Comparison of ENCODE assay signal across 13 cellular contexts in genomic region chr10:63627376-63627775, GRCh38.
A peak's percentile ranks its signal among the peaks of the same experiment; 100 is the strongest.
DNase-seq lines count a peak whose midpoint lies in the region; ATAC-seq, FAIRE-seq and TF ChIP-seq lines count a peak whose summit lies in the region.
"Had no signal": no experiment of that assay in that cellular context is flagged by ENCODE, and none has a peak within 500 bp of the region (broad histone marks: within the 10 kb centered on the region; RNA-seq: fewer than 3 reads in every experiment).

No MANE protein-coding gene starts in this region.

- H3K4me1 ChIP-seq in HepG2 (ENCODE audit: insufficient read depth, low read length) (peaks cover 30% of the 10 kb centered on the region), right lobe of liver (peaks cover 0 to 20% (median 4%) of the 10 kb centered on the region in 4 donors), mesendoderm (ENCODE audit: control insufficient read depth, low read depth, low read length) (peaks cover 10% of the 10 kb centered on the region)

- H2BK15ac ChIP-seq in mesendoderm (replicated peaks; ENCODE audit: low read depth), result no peak overlapping the region

- H3K9me3 ChIP-seq in HepG2 (ENCODE audit: low read length) (no peaks in the 10 kb centered on the region), right lobe of liver (no peaks in the 10 kb centered on the region)

- H3K27ac ChIP-seq in HepG2 (ENCODE audit: extremely low read length, insufficient read depth, low read length), result no peak overlapping the region
- no peak overlapping the region for H3K27ac ChIP-seq in right lobe of liver
- H3K27ac ChIP-seq in mesendoderm (ENCODE audit: low read depth, low read length), result no peak overlapping the region

- TF ChIP-seq RAD21 in HepG2 (CRISPR knock-in tag; IDR thresholded peaks at IDR 0.05), result no peak

- no peaks in the 10 kb centered on the region for H3K79me1 ChIP-seq in mesendoderm (ENCODE audit: low read length)

- H3K27me3 Mint-ChIP-seq in activated B cell treated with CpG ODN at 0.5 μM for 24 hours, result no peaks in the 10 kb centered on the region

- H3K4me1 Mint-ChIP-seq in activated B cell treated with CpG ODN at 0.5 μM for 24 hours, result peaks cover 28% of the 10 kb centered on the region

- no peaks in the 10 kb centered on the region for H3K9me3 Mint-ChIP-seq in activated B cell treated with CpG ODN at 0.5 μM for 24 hours

- H3K4me3 Mint-ChIP-seq in activated B cell treated with CpG ODN at 0.5 μM for 24 hours, result no peak overlapping the region

- H3K4me2 ChIP-seq in HepG2 (ENCODE audit: low read depth, low read length), result no peak overlapping the region
- no peak overlapping the region for H3K4me2 ChIP-seq in mesendoderm (ENCODE audit: low read length)

- no peak overlapping the region for H3K23ac ChIP-seq in mesendoderm (ENCODE audit: low read length)

- no peak overlapping the region for H3K4ac ChIP-seq in mesendoderm (ENCODE audit: low read depth, low read length)

- no peak for FAIRE-seq in HepG2 (lab: Jason Lieb, UNC)
- FAIRE-seq: colon had no signal

- no peak overlapping the region for H3K4me3 ChIP-seq in HepG2 (replicated peaks in 1 of 3; ENCODE audit: insufficient read depth in 1 of 3, low read depth in 2 of 3, low read length in 3 of 3)
- H3K4me3 ChIP-seq in right lobe of liver, result no peak overlapping the region
- no peak overlapping the region for H3K4me3 ChIP-seq in mesendoderm (ENCODE audit: low read length)

- 55% methylated on average over 9 of the region's 9 CpGs for WGBS in HepG2 (ENCODE audit: low lambda C conversion rate)
- 62% methylated on average over 9 of the region's 9 CpGs for WGBS in right lobe of liver (ENCODE audit: insufficient coverage, low coverage, low lambda C conversion rate, missing lambda C conversion rate)
- no CpG with 5 or more reads among the region's 9 CpGs for WGBS in mesendoderm (ENCODE audit: extremely low coverage, insufficient coverage, low lambda C conversion rate)

- H2AFZ ChIP-seq in HepG2 (ENCODE audit: low read length), result no peak overlapping the region

- H3K79me2 ChIP-seq in HepG2 (ENCODE audit: insufficient read depth, low read length) (no peaks in the 10 kb centered on the region), mesendoderm (ENCODE audit: control insufficient read depth, insufficient read depth, low read length) (no peaks in the 10 kb centered on the region)

- H4K8ac ChIP-seq in mesendoderm (ENCODE audit: low read depth, low read length), result no peak overlapping the region

- no peak overlapping the region for H2BK5ac ChIP-seq in mesendoderm (ENCODE audit: low read length)

- intact Hi-C loops in HepG2 (cut with micrococcal nuclease; ENCODE audit: unreplicated experiment), result no loop called here
- intact Hi-C loops in right lobe of liver (cut with DNase I), result no loop called here
- intact Hi-C loops in activated B cell treated with CpG ODN at 0.5 μM for 24 hours (cut with micrococcal nuclease), result loop anchor here (5.0 kb wide), 2 partner anchors 270 to 1190 kb away; no protein-coding TSS in a partner anchor

- TF ChIP-seq POLR2A in HepG2 (IDR thresholded peaks at IDR 0.05; ENCODE audit: insufficient read depth in 1 of 2, low read depth in 2 of 2, low read length in 2 of 2), result no peak
- TF ChIP-seq POLR2A in right lobe of liver (IDR thresholded peaks at IDR 0.05), result no peak

- no peak for TF ChIP-seq EP300 in HepG2 (IDR thresholded peaks at IDR 0.05; ENCODE audit: low read depth in 2 of 2, low read length in 2 of 2)
- no peak for TF ChIP-seq EP300 in HepG2 (CRISPR knock-in tag; IDR thresholded peaks at IDR 0.05; ENCODE audit: borderline replicate concordance)

- H3K9ac ChIP-seq in HepG2 (ENCODE audit: insufficient read depth, low read depth, low read length) (no peak overlapping the region), mesendoderm (ENCODE audit: low read length) (no peak overlapping the region)

- no TSS peak for BruUV-seq in HepG2 (replicated peaks; lab: Mats Ljungman, UMichigan)

- no peak for TF ChIP-seq CTCF in HepG2 (CRISPR knock-in tag; IDR thresholded peaks at IDR 0.05)
- no peak for TF ChIP-seq CTCF in right lobe of liver (IDR thresholded peaks at IDR 0.05)
- no peak for TF ChIP-seq CTCF in activated B cell treated with CpG ODN at 0.5 μM for 24 hours (IDR thresholded peaks at IDR 0.05)

- no peak overlapping the region for H3K56ac ChIP-seq in mesendoderm (ENCODE audit: low read length)

- no peak overlapping the region for H2AK5ac ChIP-seq in mesendoderm (ENCODE audit: low read length)

- no peaks in the 10 kb centered on the region for H4K20me1 ChIP-seq in HepG2 (ENCODE audit: insufficient read depth, low read length)

- H3K27ac Mint-ChIP-seq in activated B cell treated with CpG ODN at 0.5 μM for 24 hours, result peak overlapping the region; percentile 19

- no peak for ATAC-seq in HepG2
- ATAC-seq in right lobe of liver, result no peak
- no peak for ATAC-seq in activated B cell treated with CpG ODN at 0.5 μM for 24 hours (ENCODE audit: low read depth)
- no peak for ATAC-seq in GM19328 (IDR thresholded peaks at IDR 0.05; ENCODE audit: unreplicated experiment)
- no peak for ATAC-seq in GM19395 (IDR thresholded peaks at IDR 0.05; ENCODE audit: unreplicated experiment)
- no peak for ATAC-seq in HG02763 (IDR thresholded peaks at IDR 0.05; ENCODE audit: unreplicated experiment)

- peaks cover 3% of the 10 kb centered on the region for H3K36me3 Mint-ChIP-seq in activated B cell treated with CpG ODN at 0.5 μM for 24 hours (ENCODE audit: low read depth)

- no peak for DNase-seq in HepG2 (ENCODE audit: low spot score)
- DNase-seq in right lobe of liver, result no peak
- no peak for DNase-seq in activated B cell treated with CpG ODN at 0.5 μM for 24 hours
- DNase-seq in mesendoderm, result peak; percentile 25
- no peak for DNase-seq in NCI-H1930 (lab: John Stamatoyannopoulos, UW)
- DNase-seq: activated CD8-positive, alpha-beta memory T cell treated with anti-CD3 and anti-CD28 coated beads for 24 hours; activated naive CD4-positive, alpha-beta T cell treated with anti-CD3 and anti-CD28 coated beads, Interleukin-2, amount 50 U/mL, for 16 hours; islet precursor cell; NCI-H2029 had no signal

- in situ Hi-C loops in HepG2 (cut with HindIII; ENCODE audit: extremely low pct_ligation_motif_present, low pct_unique_long_range_greater_than_20kb), result no loop called here

- H3K27me3 ChIP-seq in HepG2 (ENCODE audit: control insufficient read depth in 1 of 2, insufficient read depth in 2 of 2, low read length in 2 of 2), result no peaks in the 10 kb centered on the region; a peak in 1 of 5 replicates
- H3K27me3 ChIP-seq in right lobe of liver, result no peaks in the 10 kb centered on the region
- H3K27me3 ChIP-seq in mesendoderm (ENCODE audit: insufficient read depth, low read length, poor library complexity), result no peaks in the 10 kb centered on the region

- H3K18ac ChIP-seq in mesendoderm (ENCODE audit: low read length), result no peak overlapping the region

- H4K5ac ChIP-seq in mesendoderm (ENCODE audit: low read length), result no peak overlapping the region

- no peak overlapping the region for H2BK120ac ChIP-seq in mesendoderm (ENCODE audit: low read depth, low read length)

- POLR2A ChIA-PET in HepG2 (lab: Yijun Ruan, JAX) (no interaction called here), activated B cell treated with CpG ODN at 0.5 μM for 24 hours (lab: Charles Lee) (interaction anchor here (1.4 kb wide), 1 partner anchor 460 kb away, joined by 4 read pairs; no protein-coding TSS in a partner anchor)

- CTCF ChIA-PET in HepG2 (lab: Yijun Ruan, JAX; ENCODE audit: low intra/inter-chr PET ratio, low total read pairs) (no interaction called here), activated B cell treated with CpG ODN at 0.5 μM for 24 hours (lab: Charles Lee) (interaction anchor here (1.8 to 7.6 kb wide), 4 partner anchors 93 to 461 kb away, joined by 11 to 85 read pairs (median 58); partner anchors contain the start of gene REEP3)

- no peaks in the 10 kb centered on the region for H3K36me3 ChIP-seq in HepG2 (replicated peaks in 1 of 2; ENCODE audit: control insufficient read depth in 1 of 2, insufficient read depth in 2 of 2, low read length in 2 of 2)
- H3K36me3 ChIP-seq in right lobe of liver, result no peaks in the 10 kb centered on the region
- no peaks in the 10 kb centered on the region for H3K36me3 ChIP-seq in mesendoderm (ENCODE audit: control insufficient read depth, insufficient read depth, low read length)

TF ChIP-seq in HepG2, 621 proteins besides CTCF, POLR2A, EP300 and RAD21:
- peak; percentile 45; the same call in 1 of the 2 replicates for TF ChIP-seq CREB1 (IDR thresholded peaks at IDR 0.05)
- no peak for TF ChIP-seq CREB1 (CRISPR knock-in tag; IDR thresholded peaks at IDR 0.05)
- no peak for TF ChIP-seq ZNF577 (CRISPR knock-in tag; IDR thresholded peaks at IDR 0.05; ENCODE audit: borderline replicate concordance, low read depth)
